ENCODE assay signal across 16 cellular contexts in genomic region chr6:15493437-15494168, GRCh38.
DNase-seq lines count a peak whose midpoint lies in the region; ATAC-seq and TF ChIP-seq lines count a peak whose summit lies in the region.
"Had no signal": no experiment of that assay in that cellular context is flagged by ENCODE, and none has a peak within 500 bp of the region (broad histone marks: within the 10 kb centered on the region; RNA-seq: fewer than 3 reads in every experiment).

No MANE protein-coding gene starts in this region.

- DNase-seq in BJ (ENCODE audit: low read depth) (peak; percentile 41), HFF-Myc (ENCODE audit: extremely low read depth, low read depth) (peak; percentile 65), adipocyte (ENCODE audit: low read depth) (peak; percentile 37), HT-29 (ENCODE audit: low spot score) (no peak)
- DNase-seq in naive thymus-derived CD8-positive, alpha-beta T cell: no peak
- DNase-seq: activated naive CD4-positive, alpha-beta T cell treated with anti-CD3 and anti-CD28 coated beads, Interleukin-2, amount 10 ng/mL, durations not matched to agents 7 days and 5 days; effector memory CD4-positive, alpha-beta T cell; NCI-H226; occipital lobe; stimulated activated CD4-positive, alpha-beta T cell treated with anti-CD3 and anti-CD28 coated beads, Interleukin-4, amount 100 ng/mL, for 1 hour; transverse colon had no signal

- H3K9me3 ChIP-seq in adipocyte (ENCODE audit: control insufficient read depth, low read length): no peaks in the 10 kb centered on the region
- H3K9me3 ChIP-seq in iPS-20b (ENCODE audit: insufficient read depth, low read depth, low read length): no peaks in the 10 kb centered on the region
- H3K9me3 ChIP-seq: transverse colon had no signal

- H3K4me1 ChIP-seq in adipocyte (ENCODE audit: control insufficient read depth, insufficient read depth, low read length) (peaks cover 25% of the 10 kb centered on the region), iPS-20b (ENCODE audit: insufficient read depth, low read length) (peaks cover 41% of the 10 kb centered on the region)

- H3K27ac ChIP-seq in iPS-20b (ENCODE audit: low read length): no peak overlapping the region
- H3K27ac ChIP-seq: KMS-11, transverse colon had no signal

- H3K27me3 Mint-ChIP-seq in naive thymus-derived CD8-positive, alpha-beta T cell: no peaks in the 10 kb centered on the region
- H3K27me3 Mint-ChIP-seq: activated naive CD4-positive, alpha-beta T cell treated with anti-CD3 and anti-CD28 coated beads, Interleukin-2, amount 10 ng/mL, durations not matched to agents 7 days and 5 days had no signal

- H3K9ac ChIP-seq in adipocyte (ENCODE audit: low read length): no peak overlapping the region
- no peak overlapping the region for H3K9ac ChIP-seq in iPS-20b (ENCODE audit: low read depth, low read length)
- H3K9ac ChIP-seq: KMS-11 had no signal

- ATAC-seq in naive thymus-derived CD8-positive, alpha-beta T cell: no peak
- ATAC-seq in HG03571 (IDR thresholded peaks at IDR 0.05; ENCODE audit: unreplicated experiment): no peak
- ATAC-seq in GM21737 (IDR thresholded peaks at IDR 0.05; ENCODE audit: unreplicated experiment): no peak
- ATAC-seq: sciatic nerve had no signal

- CTCF ChIA-PET in BJ (lab: Yijun Ruan, JAX): interaction anchor here (1.3 kb wide), 1 partner anchor 30 kb away, joined by 3 read pairs; no protein-coding TSS in a partner anchor

- POLR2A ChIA-PET in BJ (lab: Charles Lee): no interaction called here
- POLR2A ChIA-PET in naive thymus-derived CD8-positive, alpha-beta T cell (lab: Charles Lee): no interaction called here

- H3K9me3 Mint-ChIP-seq in naive thymus-derived CD8-positive, alpha-beta T cell: no peaks in the 10 kb centered on the region
- H3K9me3 Mint-ChIP-seq: activated naive CD4-positive, alpha-beta T cell treated with anti-CD3 and anti-CD28 coated beads, Interleukin-2, amount 10 ng/mL, durations not matched to agents 7 days and 5 days had no signal

- H3K36me3 Mint-ChIP-seq in naive thymus-derived CD8-positive, alpha-beta T cell: peaks cover 0 to 44% (median 8%) of the 10 kb centered on the region in 3 donors

- no peak for TF ChIP-seq CTCF in BJ (IDR thresholded peaks at IDR 0.05; ENCODE audit: insufficient read depth, low read depth, low read length)
- no peak for TF ChIP-seq CTCF in HFF-Myc (IDR thresholded peaks at IDR 0.05; ENCODE audit: low read depth, low read length, missing control alignments)

- H3K4me1 Mint-ChIP-seq in naive thymus-derived CD8-positive, alpha-beta T cell: peaks cover 27 to 45% (median 40%) of the 10 kb centered on the region in 4 donors

- H3K36me3 ChIP-seq in BJ (ENCODE audit: control insufficient read depth, insufficient read depth, low read length) (peaks cover 20% of the 10 kb centered on the region), adipocyte (ENCODE audit: control insufficient read depth, insufficient read depth, low read length, severe bottlenecking) (peaks cover 25% of the 10 kb centered on the region), iPS-20b (ENCODE audit: insufficient read depth, low read depth, low read length) (peaks cover 73% of the 10 kb centered on the region)

- peak overlapping the region in 3 of 10 donors; percentile 8 to 59 (median 24) for H3K27ac Mint-ChIP-seq in naive thymus-derived CD8-positive, alpha-beta T cell
- H3K27ac Mint-ChIP-seq: activated naive CD4-positive, alpha-beta T cell treated with anti-CD3 and anti-CD28 coated beads, Interleukin-2, amount 10 ng/mL, durations not matched to agents 7 days and 5 days had no signal

- H3K4me3 ChIP-seq in BJ (ENCODE audit: low read depth, low read length): no peak overlapping the region
- no peak overlapping the region for H3K4me3 ChIP-seq in HFF-Myc (replicated peaks; ENCODE audit: low read depth, low read length)
- no peak overlapping the region for H3K4me3 ChIP-seq in adipocyte (ENCODE audit: low read length)
- H3K4me3 ChIP-seq in iPS-20b (ENCODE audit: low read length): peak overlapping the region; percentile 43
- H3K4me3 ChIP-seq: transverse colon had no signal

- H3K27me3 ChIP-seq in BJ (ENCODE audit: control insufficient read depth, insufficient read depth, low read length): no peaks in the 10 kb centered on the region
- no peaks in the 10 kb centered on the region for H3K27me3 ChIP-seq in adipocyte (replicated peaks; ENCODE audit: control insufficient read depth, insufficient read depth, low read length)
- no peaks in the 10 kb centered on the region for H3K27me3 ChIP-seq in iPS-20b (ENCODE audit: insufficient read depth, low read length)
- H3K27me3 ChIP-seq: transverse colon had no signal

- H3K4me3 Mint-ChIP-seq in naive thymus-derived CD8-positive, alpha-beta T cell: no peak overlapping the region
- H3K4me3 Mint-ChIP-seq: activated naive CD4-positive, alpha-beta T cell treated with anti-CD3 and anti-CD28 coated beads, Interleukin-2, amount 10 ng/mL, durations not matched to agents 7 days and 5 days had no signal

Comparison
In these comparisons a context has a peak if more than half of its experiments do, and no peak if none do; other contexts are left out.
1. DNase-seq: peak in BJ (single experiment), HFF-Myc (single experiment) and adipocyte (single experiment); none in naive thymus-derived CD8-positive, alpha-beta T cell (0 of 10) and HT-29 (single experiment).